ENCODE assay signal across 27 cellular contexts in genomic region chr3:81132995-81133394, GRCh38.
A peak's percentile ranks its signal among the peaks of the same experiment; 100 is the strongest.
DNase-seq lines count a peak whose midpoint lies in the region; ATAC-seq and TF ChIP-seq lines count a peak whose summit lies in the region.
"Had no signal": no experiment of that assay in that cellular context is flagged by ENCODE, and none has a peak within 500 bp of the region (broad histone marks: within the 10 kb centered on the region; RNA-seq: fewer than 3 reads in every experiment).

No MANE protein-coding gene starts in this region.

- POLR2A ChIA-PET in SK-N-SH (lab: Yijun Ruan, JAX), result no interaction called here

- H3K36me3 ChIP-seq in SK-N-SH (replicated peaks in 1 of 2; ENCODE audit: control insufficient read depth in 1 of 2, insufficient read depth in 2 of 2, low read length in 1 of 2), result no peaks in the 10 kb centered on the region
- H3K36me3 ChIP-seq: BE2C; BLaER1; BLaER1 treated with 17β-estradiol and CSF1 and Interleukin-3, amounts not matched to agents 10 nM and 100 nM had no signal

- CTCF ChIA-PET in SK-N-SH (lab: Yijun Ruan, JAX), result no interaction called here

- H3K9ac ChIP-seq in SK-N-SH, result no peak overlapping the region
- H3K9ac ChIP-seq: BLaER1; BLaER1 treated with 17β-estradiol and CSF1 and Interleukin-3, amounts not matched to agents 10 nM and 100 nM had no signal

- DNase-seq in SK-N-SH, result no peak
- DNase-seq: 8988T; ACHN; AML-193; BE2C; C1 segment of cervical spinal cord; Caco-2; Calu3; CD4-positive, alpha-beta memory T cell; CD4-positive, alpha-beta T cell; CD4-positive, CD25-positive, alpha-beta regulatory T cell; CD8-positive, alpha-beta memory T cell; CD8-positive, alpha-beta T cell; COR-L47; DMS 273 treated with DMSO at 0.1 percent for 48 hours; DMS153; DMS53; DMS79; DMS79 treated with DMSO at 0.1 percent for 48 hours; DND-41; EL had no signal

- H3K79me2 ChIP-seq in SK-N-SH (ENCODE audit: insufficient read depth), result no peaks in the 10 kb centered on the region

- 52% methylated on average over 1 of the region's 1 CpG for WGBS in SK-N-SH (ENCODE audit: low lambda C conversion rate)

- H4K20me1 ChIP-seq in SK-N-SH (ENCODE audit: insufficient read depth), result no peaks in the 10 kb centered on the region
- H4K20me1 ChIP-seq: BLaER1; BLaER1 treated with 17β-estradiol and CSF1 and Interleukin-3, amounts not matched to agents 10 nM and 100 nM had no signal

- no peak for TF ChIP-seq RAD21 in SK-N-SH (IDR thresholded peaks at IDR 0.05; ENCODE audit: low read length)

- no peak overlapping the region for H3K4me2 ChIP-seq in SK-N-SH
- H3K4me2 ChIP-seq: A549; BLaER1; BLaER1 treated with 17β-estradiol and CSF1 and Interleukin-3, amounts not matched to agents 10 nM and 100 nM had no signal

- no peaks in the 10 kb centered on the region for H3K27me3 ChIP-seq in SK-N-SH (ENCODE audit: insufficient read depth)
- H3K27me3 ChIP-seq: BE2C; BLaER1; BLaER1 treated with 17β-estradiol and CSF1 and Interleukin-3, amounts not matched to agents 10 nM and 100 nM had no signal

- H3K9me3 ChIP-seq in SK-N-SH, result no peaks in the 10 kb centered on the region
- H3K9me3 ChIP-seq: A549; BE2C; BLaER1; BLaER1 treated with 17β-estradiol and CSF1 and Interleukin-3, amounts not matched to agents 10 nM and 100 nM; Caco-2 had no signal

- no peak overlapping the region for H2AFZ ChIP-seq in SK-N-SH (ENCODE audit: low read depth)

- no peaks in the 10 kb centered on the region for H3K9me2 ChIP-seq in SK-N-SH

- no peak for ATAC-seq in SK-N-SH treated with all-trans-retinoic acid at 6 μM for 48 hours
- ATAC-seq: A549; CD8-positive, alpha-beta T cell had no signal

- no peak for TF ChIP-seq CTCF in SK-N-SH (IDR thresholded peaks at IDR 0.05)

- H3K4me1 ChIP-seq in SK-N-SH (ENCODE audit: control insufficient read depth in 1 of 2, insufficient read depth in 2 of 2, low read depth in 1 of 2, low read length in 1 of 2), result no peaks in the 10 kb centered on the region
- H3K4me1 ChIP-seq: A549; BE2C; BLaER1; BLaER1 treated with 17β-estradiol and CSF1 and Interleukin-3, amounts not matched to agents 10 nM and 100 nM; Caco-2 had no signal

- H3K4me3 ChIP-seq in SK-N-SH (ENCODE audit: low read depth in 2 of 2, low read length in 1 of 2), result no peak overlapping the region
- H3K4me3 ChIP-seq: A549; BLaER1; BLaER1 treated with 17β-estradiol and CSF1 and Interleukin-3, amounts not matched to agents 10 nM and 100 nM had no signal

- no peaks in the 10 kb centered on the region for H3F3A ChIP-seq in SK-N-SH (replicated peaks; ENCODE audit: insufficient read depth)

- H3K27ac ChIP-seq in SK-N-SH (ENCODE audit: low read depth in 2 of 2, low read length in 1 of 2), result no peak overlapping the region
- H3K27ac ChIP-seq: 22Rv1; A549; BLaER1; BLaER1 treated with 17β-estradiol and CSF1 and Interleukin-3, amounts not matched to agents 10 nM and 100 nM; C4-2B had no signal

- no peak for TF ChIP-seq EP300 in SK-N-SH (IDR thresholded peaks at IDR 0.05; ENCODE audit: borderline replicate concordance in 1 of 2, low read depth in 1 of 2, low read length in 1 of 2)

TF ChIP-seq in SK-N-SH treated with all-trans-retinoic acid at 6 μM for 48 hours, 23 proteins besides CTCF, POLR2A, EP300 and RAD21 (continues in another document):
- TF ChIP-seq TSHZ2 (CRISPR knock-in tag; IDR thresholded peaks at IDR 0.05) (no peak), SNAI2 (CRISPR knock-in tag; IDR thresholded peaks at IDR 0.05) (no peak), ISL1 (CRISPR knock-in tag; IDR thresholded peaks at IDR 0.05) (peak; percentile 97), GLIS3 (CRISPR knock-in tag; IDR thresholded peaks at IDR 0.05) (no peak), CREB5 (CRISPR knock-in tag; IDR thresholded peaks at IDR 0.05; ENCODE audit: low read depth) (peak; percentile 57), ZC3H10 (CRISPR knock-in tag; IDR thresholded peaks at IDR 0.05) (no peak)

TF ChIP-seq in SK-N-SH, 30 proteins besides CTCF, POLR2A, EP300 and RAD21:
- TF ChIP-seq JUND (IDR thresholded peaks at IDR 0.05), result no peak
- TF ChIP-seq MXI1 (IDR thresholded peaks at IDR 0.05; ENCODE audit: low read depth, low read length), result no peak
- no peak for TF ChIP-seq GABPA (IDR thresholded peaks at IDR 0.05; ENCODE audit: low read depth)
- no peak for TF ChIP-seq USF1 (IDR thresholded peaks at IDR 0.05; ENCODE audit: borderline replicate concordance, low read depth)
- TF ChIP-seq USF2 (IDR thresholded peaks at IDR 0.05; ENCODE audit: borderline replicate concordance, low read depth, low read length), result no peak
- TF ChIP-seq REST (IDR thresholded peaks at IDR 0.05; ENCODE audit: low read depth, low read length), result no peak
- no peak for TF ChIP-seq SIN3A (IDR thresholded peaks at IDR 0.05; ENCODE audit: borderline replicate concordance, low read depth, low read length)
- no peak for TF ChIP-seq TAF1 (IDR thresholded peaks at IDR 0.05; ENCODE audit: borderline replicate concordance, low read depth, low read length)
- no peak for TF ChIP-seq FOXJ3 (CRISPR knock-in tag; IDR thresholded peaks at IDR 0.05)
- TF ChIP-seq RXRA (IDR thresholded peaks at IDR 0.05; ENCODE audit: borderline replicate concordance, low read depth), result no peak
- TF ChIP-seq TEAD4 (IDR thresholded peaks at IDR 0.05; ENCODE audit: borderline replicate concordance, insufficient read depth), result no peak
- TF ChIP-seq FOSL2 (IDR thresholded peaks at IDR 0.05; ENCODE audit: borderline replicate concordance, low read depth), result no peak
- TF ChIP-seq NRF1 (IDR thresholded peaks at IDR 0.05; ENCODE audit: low read depth, low read length), result no peak
